Comparison of ENCODE assay signal across 13 cellular contexts in genomic region chr5:88878976-88879375, GRCh38. TPM values are rescaled to one million over a fixed set of nuclear protein-coding genes. Genes with fewer than 3 reads are reported as not detected.
DNase-seq lines count a peak whose midpoint lies in the region; ATAC-seq, FAIRE-seq and TF ChIP-seq lines count a peak whose summit lies in the region.
"Had no signal": no experiment of that assay in that cellular context is flagged by ENCODE, and none has a peak within 500 bp of the region (broad histone marks: within the 10 kb centered on the region; RNA-seq: fewer than 3 reads in every experiment).

No MANE protein-coding gene starts in this region.

- no peak overlapping the region for H2AFZ ChIP-seq in H9 (ENCODE audit: low read length)

- no peak overlapping the region for H3K18ac ChIP-seq in H9 (ENCODE audit: insufficient read length, low read depth, low read length)

- H3K9me3 Mint-ChIP-seq in chondrocyte (ENCODE audit: low read depth), result no peaks in the 10 kb centered on the region
- H3K9me3 Mint-ChIP-seq in H9, result no peaks in the 10 kb centered on the region

- no peak overlapping the region for H2BK20ac ChIP-seq in H9 (ENCODE audit: low read depth, low read length, poor library complexity, severe bottlenecking)

- H3K4ac ChIP-seq in H9 (ENCODE audit: low read depth, low read length), result no peak overlapping the region

- H3K4me3 ChIP-seq in GM08714 (ENCODE audit: low read length) (peak overlapping the region; percentile 34; the same call in 1 of the 2 replicates), psoas muscle (peak overlapping the region; percentile 76)

- no peak overlapping the region for H2BK120ac ChIP-seq in H9 (ENCODE audit: low read depth, low read length, poor library complexity, severe bottlenecking)

- H3K9me3 ChIP-seq in psoas muscle, result no peaks in the 10 kb centered on the region
- H3K9me3 ChIP-seq in H9 (ENCODE audit: control insufficient read depth, low read depth, low read length), result no peaks in the 10 kb centered on the region
- H3K9me3 ChIP-seq: upper lobe of left lung had no signal

- no peak overlapping the region for H2BK12ac ChIP-seq in H9 (ENCODE audit: insufficient read length, low read depth, low read length)

- H3K4me2 ChIP-seq in H9 (ENCODE audit: insufficient read depth, insufficient read length, low read length), result no peak overlapping the region

- H3K4me1 Mint-ChIP-seq in chondrocyte (ENCODE audit: low read depth), result peaks cover 28% of the 10 kb centered on the region
- H3K4me1 Mint-ChIP-seq in H9, result peaks cover 9 to 18% of the 10 kb centered on the region in 2 experiments

- TF ChIP-seq CTCF in chondrocyte (IDR thresholded peaks at IDR 0.05) (peak; percentile 71), psoas muscle (IDR thresholded peaks at IDR 0.05) (no peak), D721Med (IDR thresholded peaks at IDR 0.05; ENCODE audit: insufficient read depth, missing control alignments) (no peak), H9 (conservative IDR thresholded peaks at IDR 0.05) (no peak)

- no peaks in the 10 kb centered on the region for H3K79me2 ChIP-seq in H9 (ENCODE audit: insufficient read depth, low read length)

- H3K4me1 ChIP-seq in psoas muscle (peaks cover 58% of the 10 kb centered on the region), H9 (ENCODE audit: insufficient read depth, low read length) (no peaks in the 10 kb centered on the region; the same call in none of the 2 replicates)

- no peak overlapping the region for H2BK5ac ChIP-seq in H9 (ENCODE audit: insufficient read length, low read length)

- H3K27me3 Mint-ChIP-seq in chondrocyte (ENCODE audit: low read depth) (no peaks in the 10 kb centered on the region), H9 (ENCODE audit: low read depth) (peaks cover 28% of the 10 kb centered on the region)

- H4K91ac ChIP-seq in H9 (ENCODE audit: insufficient read length, low read depth, low read length), result no peak overlapping the region

- H3K4me3 Mint-ChIP-seq in chondrocyte (ENCODE audit: unreplicated experiment), result no peak overlapping the region
- no peak overlapping the region for H3K4me3 Mint-ChIP-seq in H9

- no peak for FAIRE-seq in D721Med (lab: Jason Lieb, UNC)

- H3K36me3 ChIP-seq in psoas muscle (ENCODE audit: insufficient read depth in 1 of 2, low read depth in 1 of 2), result peaks cover 0 to 10% of the 10 kb centered on the region in 2 donors
- H3K36me3 ChIP-seq: upper lobe of left lung had no signal

- no peak overlapping the region for H3K56ac ChIP-seq in H9 (ENCODE audit: insufficient read length, low read depth, low read length)

- H3K23me2 ChIP-seq in H9 (ENCODE audit: insufficient read length, low read depth, low read length, poor library complexity, severe bottlenecking), result peaks cover 14% of the 10 kb centered on the region

- H3K27me3 ChIP-seq in psoas muscle (ENCODE audit: insufficient read depth in 3 of 3, low read length in 2 of 3) (no peaks in the 10 kb centered on the region), H9 (ENCODE audit: insufficient read depth, low read length) (no peaks in the 10 kb centered on the region; the same call in 1 of the 2 replicates)
- H3K27me3 ChIP-seq: upper lobe of left lung had no signal

- WGBS in psoas muscle, 3 donors, result 69 to 85% (median 80%) methylated on average over 1 of the region's 1 CpG
- WGBS in H9 (ENCODE audit: extremely low coverage, insufficient read length, low lambda C conversion rate), result no CpG with 5 or more reads among the region's 1 CpG

- no peak overlapping the region for H2AK5ac ChIP-seq in H9 (ENCODE audit: insufficient read length, low read length)

- H3K79me1 ChIP-seq in H9 (ENCODE audit: insufficient read depth, low read depth, low read length, poor library complexity, severe bottlenecking), result no peaks in the 10 kb centered on the region

- no peak overlapping the region for H2BK15ac ChIP-seq in H9 (ENCODE audit: low read depth, low read length)

- intact Hi-C loops in psoas muscle (cut with DNase I), result no loop called here

- no peak overlapping the region for H3K9ac ChIP-seq in H9 (ENCODE audit: extremely low read depth, insufficient read length, low read length)

- H3K23ac ChIP-seq in H9 (ENCODE audit: insufficient read length, low read depth, low read length), result no peak overlapping the region

- H4K5ac ChIP-seq in H9 (ENCODE audit: insufficient read length, low read depth, low read length), result no peak overlapping the region

- H4K8ac ChIP-seq in H9 (replicated peaks; ENCODE audit: insufficient read length, low read depth, low read length), result no peak overlapping the region

- no peaks in the 10 kb centered on the region for H4K20me1 ChIP-seq in H9 (ENCODE audit: control insufficient read depth, insufficient read depth, insufficient read length)

- no peak for ATAC-seq in psoas muscle

- H3K27ac ChIP-seq in psoas muscle, result peak overlapping the region; percentile 88
- no peak overlapping the region for H3K27ac ChIP-seq in H9 (ENCODE audit: insufficient read length, low read depth, low read length)

- no peak overlapping the region for H3T11ph ChIP-seq in H9 (ENCODE audit: low read length)

- DNase-seq in M059J (ENCODE audit: low read depth) (peak; percentile 23), chondrocyte (ENCODE audit: low spot score) (no peak), psoas muscle (no peak), NCI-H187 (lab: John Stamatoyannopoulos, UW) (no peak), D721Med (ENCODE audit: insufficient read length, low spot score) (no peak), H9 (no peak), HUDEP-2 (lab: John Stamatoyannopoulos, UW; ENCODE audit: unreplicated experiment in 76 of 76) (no peak)
- DNase-seq: activated CD4-positive, alpha-beta T cell treated with anti-CD3 and anti-CD28 coated beads for 4 hours; effector CD8-positive, alpha-beta T cell; nucleus accumbens; SHP77 treated with DMSO at 0.1 percent for 48 hours; upper lobe of left lung had no signal

- H3K36me3 Mint-ChIP-seq in chondrocyte (ENCODE audit: low read depth), result no peaks in the 10 kb centered on the region
- no peaks in the 10 kb centered on the region for H3K36me3 Mint-ChIP-seq in H9 (ENCODE audit: insufficient read depth in 1 of 3, low read depth in 3 of 3)

- H3K14ac ChIP-seq in H9 (ENCODE audit: insufficient read depth, low read length), result no peak overlapping the region

- H3K27ac Mint-ChIP-seq in chondrocyte (ENCODE audit: unreplicated experiment) (peak overlapping the region; percentile 27), H9 (no peak overlapping the region)

RNA-seq across cellular contexts. Expression of gene MEF2C, which starts 4.0 kb away (rescaled TPM):
- total RNA-seq in M059J (2014; rRNA removed; shearing (Covaris generic)), result 7.6 and 7.7 TPM in 2 replicates
- total RNA-seq in chondrocyte (25.4 to 35.7 TPM (median 29.6 TPM) in 3 replicates), psoas muscle (100 to 1,000 TPM; 148 to 530 (median 257) TPM), H9 (2021) (0.11 and 0.20 TPM in 2 replicates)
- 10 to 100 TPM in 2 of 3 donors, 1 to 10 TPM in 1; 9.3 to 96.4 (median 32.0) TPM for polyA plus RNA-seq in psoas muscle
